ENCODE assay signal across 1 cellular context in the genomic region with DNA sequence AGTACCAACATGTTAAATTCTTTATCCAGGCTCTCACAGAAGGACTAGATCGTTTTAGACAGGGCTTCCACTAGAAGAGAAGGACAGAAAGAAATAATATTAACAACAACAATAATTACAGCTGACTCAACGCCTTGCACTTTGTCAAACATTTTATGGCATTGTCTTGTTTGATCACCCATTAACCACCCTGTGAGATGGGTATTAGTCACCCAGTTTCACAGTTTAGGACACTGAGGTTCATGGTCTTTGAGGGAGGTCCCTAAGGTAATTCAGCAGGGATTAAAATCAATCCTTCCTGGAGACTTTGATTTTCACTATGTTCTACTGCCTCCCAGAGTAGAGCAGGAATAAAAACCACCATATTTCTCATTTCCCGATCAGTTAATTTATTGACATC.
TF ChIP-seq lines count a peak whose summit lies in the region.

No MANE protein-coding gene starts in this region.

TF ChIP-seq in H1, 55 proteins besides CTCF, POLR2A, EP300 and RAD21 (continued from another document):
- TF ChIP-seq RNF2 (IDR thresholded peaks at IDR 0.05; ENCODE audit: borderline replicate concordance, low read depth, low read length, missing control alignments, poor library complexity, severe bottlenecking) (no peak), EGR1 (IDR thresholded peaks at IDR 0.05; ENCODE audit: borderline replicate concordance, low read depth, low read length) (peak; percentile 51; the same call in 1 of the 2 replicates), KDM5A (IDR thresholded peaks at IDR 0.05; ENCODE audit: low read length) (no peak), BRCA1 (IDR thresholded peaks at IDR 0.05; ENCODE audit: low read depth, low read length) (no peak)
